1 cellular context compared by ENCODE assay signal in genomic region chr20:10219452-10219791, GRCh38.
TF ChIP-seq lines count a peak whose summit lies in the region.

No MANE protein-coding gene starts in this region.

TF ChIP-seq in K562, 482 proteins besides CTCF, POLR2A, EP300 and RAD21 (continued from another document and continues in another):
- TF ChIP-seq CCNT2 (IDR thresholded peaks at IDR 0.05; ENCODE audit: borderline replicate concordance, extremely low read depth, insufficient read length, low read depth, low read length): no peak
- no peak for TF ChIP-seq MTA1 (IDR thresholded peaks at IDR 0.05; ENCODE audit: borderline replicate concordance)
- TF ChIP-seq ELF4 (CRISPR knock-in tag; IDR thresholded peaks at IDR 0.05): no peak
- TF ChIP-seq SREBF2 (CRISPR knock-in tag; IDR thresholded peaks at IDR 0.05): peak; percentile 78; the same call in 1 of the 2 replicates
- TF ChIP-seq HDAC2 (IDR thresholded peaks at IDR 0.05): no peak
- TF ChIP-seq PHB2 (IDR thresholded peaks at IDR 0.05; ENCODE audit: low read depth): no peak
- peak; percentile 95 for TF ChIP-seq NCOA6 (IDR thresholded peaks at IDR 0.05)
- TF ChIP-seq MED1 (CRISPR knock-in tag; IDR thresholded peaks at IDR 0.05; ENCODE audit: borderline replicate concordance): peak; percentile 75; the same call in 1 of the 2 replicates
- TF ChIP-seq KDM5B (IDR thresholded peaks at IDR 0.05; ENCODE audit: insufficient replicate concordance, low read depth, low read length): no peak
- TF ChIP-seq ZNF76 (CRISPR knock-in tag; IDR thresholded peaks at IDR 0.05; ENCODE audit: borderline replicate concordance): no peak
- TF ChIP-seq CBFA2T3 (IDR thresholded peaks at IDR 0.05): no peak
- TF ChIP-seq, protein P1, sequence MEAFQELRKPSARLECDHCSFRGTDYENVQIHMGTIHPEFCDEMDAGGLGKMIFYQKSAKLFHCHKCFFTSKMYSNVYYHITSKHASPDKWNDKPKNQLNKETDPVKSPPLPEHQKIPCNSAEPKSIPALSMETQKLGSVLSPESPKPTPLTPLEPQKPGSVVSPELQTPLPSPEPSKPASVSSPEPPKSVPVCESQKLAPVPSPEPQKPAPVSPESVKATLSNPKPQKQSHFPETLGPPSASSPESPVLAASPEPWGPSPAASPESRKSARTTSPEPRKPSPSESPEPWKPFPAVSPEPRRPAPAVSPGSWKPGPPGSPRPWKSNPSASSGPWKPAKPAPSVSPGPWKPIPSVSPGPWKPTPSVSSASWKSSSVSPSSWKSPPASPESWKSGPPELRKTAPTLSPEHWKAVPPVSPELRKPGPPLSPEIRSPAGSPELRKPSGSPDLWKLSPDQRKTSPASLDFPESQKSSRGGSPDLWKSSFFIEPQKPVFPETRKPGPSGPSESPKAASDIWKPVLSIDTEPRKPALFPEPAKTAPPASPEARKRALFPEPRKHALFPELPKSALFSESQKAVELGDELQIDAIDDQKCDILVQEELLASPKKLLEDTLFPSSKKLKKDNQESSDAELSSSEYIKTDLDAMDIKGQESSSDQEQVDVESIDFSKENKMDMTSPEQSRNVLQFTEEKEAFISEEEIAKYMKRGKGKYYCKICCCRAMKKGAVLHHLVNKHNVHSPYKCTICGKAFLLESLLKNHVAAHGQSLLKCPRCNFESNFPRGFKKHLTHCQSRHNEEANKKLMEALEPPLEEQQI (IDR thresholded peaks at IDR 0.05): peak; percentile 51; the same call in 1 of the 2 replicates
- no peak for TF ChIP-seq ZNF23 (CRISPR knock-in tag; IDR thresholded peaks at IDR 0.05)
- no peak for TF ChIP-seq CTBP1 (IDR thresholded peaks at IDR 0.05; ENCODE audit: borderline replicate concordance)
- no peak for TF ChIP-seq HNRNPH1 (optimal IDR thresholded peaks at IDR 0.05; ENCODE audit: low read depth, low read length)
- TF ChIP-seq NR2F6 (CRISPR knock-in tag; IDR thresholded peaks at IDR 0.05): no peak
- no peak for TF ChIP-seq SLC30A9 (CRISPR knock-in tag; IDR thresholded peaks at IDR 0.05)
- TF ChIP-seq ZNF449 (CRISPR knock-in tag; IDR thresholded peaks at IDR 0.05): no peak
- no peak for TF ChIP-seq POLR3G (IDR thresholded peaks at IDR 0.05; ENCODE audit: extremely low read depth, insufficient read length, insufficient replicate concordance)
- no peak for TF ChIP-seq NELFE (IDR thresholded peaks at IDR 0.05; ENCODE audit: insufficient read depth, insufficient read length)
- TF ChIP-seq, protein P2, sequence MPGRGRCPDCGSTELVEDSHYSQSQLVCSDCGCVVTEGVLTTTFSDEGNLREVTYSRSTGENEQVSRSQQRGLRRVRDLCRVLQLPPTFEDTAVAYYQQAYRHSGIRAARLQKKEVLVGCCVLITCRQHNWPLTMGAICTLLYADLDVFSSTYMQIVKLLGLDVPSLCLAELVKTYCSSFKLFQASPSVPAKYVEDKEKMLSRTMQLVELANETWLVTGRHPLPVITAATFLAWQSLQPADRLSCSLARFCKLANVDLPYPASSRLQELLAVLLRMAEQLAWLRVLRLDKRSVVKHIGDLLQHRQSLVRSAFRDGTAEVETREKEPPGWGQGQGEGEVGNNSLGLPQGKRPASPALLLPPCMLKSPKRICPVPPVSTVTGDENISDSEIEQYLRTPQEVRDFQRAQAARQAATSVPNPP (IDR thresholded peaks at IDR 0.05; ENCODE audit: borderline replicate concordance, insufficient read depth, insufficient read length): no peak
- peak in 1 of 2 experiments; percentile 88; a peak in 2 of 4 replicates for TF ChIP-seq RCOR1 (IDR thresholded peaks at IDR 0.05; ENCODE audit: borderline replicate concordance in 1 of 2, low read depth in 2 of 2, low read length in 2 of 2)
- TF ChIP-seq, protein P3, sequence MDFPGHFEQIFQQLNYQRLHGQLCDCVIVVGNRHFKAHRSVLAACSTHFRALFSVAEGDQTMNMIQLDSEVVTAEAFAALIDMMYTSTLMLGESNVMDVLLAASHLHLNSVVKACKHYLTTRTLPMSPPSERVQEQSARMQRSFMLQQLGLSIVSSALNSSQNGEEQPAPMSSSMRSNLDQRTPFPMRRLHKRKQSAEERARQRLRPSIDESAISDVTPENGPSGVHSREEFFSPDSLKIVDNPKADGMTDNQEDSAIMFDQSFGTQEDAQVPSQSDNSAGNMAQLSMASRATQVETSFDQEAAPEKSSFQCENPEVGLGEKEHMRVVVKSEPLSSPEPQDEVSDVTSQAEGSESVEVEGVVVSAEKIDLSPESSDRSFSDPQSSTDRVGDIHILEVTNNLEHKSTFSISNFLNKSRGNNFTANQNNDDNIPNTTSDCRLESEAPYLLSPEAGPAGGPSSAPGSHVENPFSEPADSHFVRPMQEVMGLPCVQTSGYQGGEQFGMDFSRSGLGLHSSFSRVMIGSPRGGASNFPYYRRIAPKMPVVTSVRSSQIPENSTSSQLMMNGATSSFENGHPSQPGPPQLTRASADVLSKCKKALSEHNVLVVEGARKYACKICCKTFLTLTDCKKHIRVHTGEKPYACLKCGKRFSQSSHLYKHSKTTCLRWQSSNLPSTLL (IDR thresholded peaks at IDR 0.05): no peak
- no peak for TF ChIP-seq PTBP1 (IDR thresholded peaks at IDR 0.05; ENCODE audit: low read depth, low read length)
- TF ChIP-seq, protein P4, sequence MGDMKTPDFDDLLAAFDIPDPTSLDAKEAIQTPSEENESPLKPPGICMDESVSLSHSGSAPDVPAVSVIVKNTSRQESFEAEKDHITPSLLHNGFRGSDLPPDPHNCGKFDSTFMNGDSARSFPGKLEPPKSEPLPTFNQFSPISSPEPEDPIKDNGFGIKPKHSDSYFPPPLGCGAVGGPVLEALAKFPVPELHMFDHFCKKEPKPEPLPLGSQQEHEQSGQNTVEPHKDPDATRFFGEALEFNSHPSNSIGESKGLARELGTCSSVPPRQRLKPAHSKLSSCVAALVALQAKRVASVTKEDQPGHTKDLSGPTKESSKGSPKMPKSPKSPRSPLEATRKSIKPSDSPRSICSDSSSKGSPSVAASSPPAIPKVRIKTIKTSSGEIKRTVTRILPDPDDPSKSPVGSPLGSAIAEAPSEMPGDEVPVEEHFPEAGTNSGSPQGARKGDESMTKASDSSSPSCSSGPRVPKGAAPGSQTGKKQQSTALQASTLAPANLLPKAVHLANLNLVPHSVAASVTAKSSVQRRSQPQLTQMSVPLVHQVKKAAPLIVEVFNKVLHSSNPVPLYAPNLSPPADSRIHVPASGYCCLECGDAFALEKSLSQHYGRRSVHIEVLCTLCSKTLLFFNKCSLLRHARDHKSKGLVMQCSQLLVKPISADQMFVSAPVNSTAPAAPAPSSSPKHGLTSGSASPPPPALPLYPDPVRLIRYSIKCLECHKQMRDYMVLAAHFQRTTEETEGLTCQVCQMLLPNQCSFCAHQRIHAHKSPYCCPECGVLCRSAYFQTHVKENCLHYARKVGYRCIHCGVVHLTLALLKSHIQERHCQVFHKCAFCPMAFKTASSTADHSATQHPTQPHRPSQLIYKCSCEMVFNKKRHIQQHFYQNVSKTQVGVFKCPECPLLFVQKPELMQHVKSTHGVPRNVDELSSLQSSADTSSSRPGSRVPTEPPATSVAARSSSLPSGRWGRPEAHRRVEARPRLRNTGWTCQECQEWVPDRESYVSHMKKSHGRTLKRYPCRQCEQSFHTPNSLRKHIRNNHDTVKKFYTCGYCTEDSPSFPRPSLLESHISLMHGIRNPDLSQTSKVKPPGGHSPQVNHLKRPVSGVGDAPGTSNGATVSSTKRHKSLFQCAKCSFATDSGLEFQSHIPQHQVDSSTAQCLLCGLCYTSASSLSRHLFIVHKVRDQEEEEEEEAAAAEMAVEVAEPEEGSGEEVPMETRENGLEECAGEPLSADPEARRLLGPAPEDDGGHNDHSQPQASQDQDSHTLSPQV (IDR thresholded peaks at IDR 0.05): no peak
- no peak for TF ChIP-seq CBX8 (IDR thresholded peaks at IDR 0.05; ENCODE audit: borderline replicate concordance, extremely low read depth, low read depth, low read length, poor library complexity, severe bottlenecking)
- peak; percentile 76 for TF ChIP-seq NR2C2 (CRISPR knock-in tag; IDR thresholded peaks at IDR 0.05)
- TF ChIP-seq NR2C2 (tag; IDR thresholded peaks at IDR 0.05): no peak
- no peak for TF ChIP-seq ZSCAN29 (IDR thresholded peaks at IDR 0.05)
- no peak for TF ChIP-seq TARDBP (IDR thresholded peaks at IDR 0.05)
- TF ChIP-seq TRIM28 (IDR thresholded peaks at IDR 0.05): no peak
- no peak for TF ChIP-seq MBD1 (CRISPR knock-in tag; IDR thresholded peaks at IDR 0.05)
- TF ChIP-seq ZNF165 (CRISPR knock-in tag; IDR thresholded peaks at IDR 0.05; ENCODE audit: borderline replicate concordance): no peak
- TF ChIP-seq NFIX (CRISPR knock-in tag; IDR thresholded peaks at IDR 0.05; ENCODE audit: low read depth): no peak
- TF ChIP-seq ZNF124 (CRISPR knock-in tag; IDR thresholded peaks at IDR 0.05): 0 out of 2 replicates have a peak, but pooled peaks have one; percentile 68
- no peak for TF ChIP-seq PYGO2 (tag; IDR thresholded peaks at IDR 0.05)
- no peak for TF ChIP-seq POLR2B (IDR thresholded peaks at IDR 0.05; ENCODE audit: low read depth, partially characterized antibody)
- TF ChIP-seq CBX1 (IDR thresholded peaks at IDR 0.05; ENCODE audit: low read depth): no peak
- TF ChIP-seq POU5F1 (IDR thresholded peaks at IDR 0.05; ENCODE audit: borderline replicate concordance, low read depth, low read length, partially characterized antibody): no peak
- no peak for TF ChIP-seq SNAPC5 (CRISPR knock-in tag; IDR thresholded peaks at IDR 0.05)
- no peak for TF ChIP-seq PHF20 (IDR thresholded peaks at IDR 0.05; ENCODE audit: partially characterized antibody)
- TF ChIP-seq MEF2D (tag; conservative IDR thresholded peaks at IDR 0.05; ENCODE audit: low read depth): no peak
- no peak for TF ChIP-seq SRSF3 (IDR thresholded peaks at IDR 0.05; ENCODE audit: insufficient read depth, low read length)
- TF ChIP-seq CCAR2 (IDR thresholded peaks at IDR 0.05; ENCODE audit: low read depth, low read length): no peak
- TF ChIP-seq SIN3B (IDR thresholded peaks at IDR 0.05; ENCODE audit: low read depth): no peak
- TF ChIP-seq CHCHD3 (CRISPR knock-in tag; IDR thresholded peaks at IDR 0.05): no peak
- peak; percentile 99 for TF ChIP-seq EHMT2 (IDR thresholded peaks at IDR 0.05)
- no peak for TF ChIP-seq HBP1 (CRISPR knock-in tag; IDR thresholded peaks at IDR 0.05)
- TF ChIP-seq ZNF197 (CRISPR knock-in tag; IDR thresholded peaks at IDR 0.05; ENCODE audit: low read depth): peak; percentile 84
- no peak for TF ChIP-seq ZNF311 (CRISPR knock-in tag; IDR thresholded peaks at IDR 0.05)
- TF ChIP-seq CBFB (CRISPR knock-in tag; IDR thresholded peaks at IDR 0.05): no peak
- TF ChIP-seq SPI1 (IDR thresholded peaks at IDR 0.05; ENCODE audit: borderline replicate concordance, low read depth, low read length): no peak
- TF ChIP-seq ATF7 (IDR thresholded peaks at IDR 0.05): no peak
- peak in 1 of 2 experiments; percentile 95; a peak in 2 of 4 replicates for TF ChIP-seq SRF (CRISPR knock-in tag; IDR thresholded peaks at IDR 0.05)
- TF ChIP-seq HNRNPLL (IDR thresholded peaks at IDR 0.05; ENCODE audit: low read depth, low read length, poor library complexity, severe bottlenecking): no peak
- peak; percentile 55; the same call in 1 of the 2 replicates for TF ChIP-seq BACH1 (tag; IDR thresholded peaks at IDR 0.05)
- TF ChIP-seq KLF1 (tag; IDR thresholded peaks at IDR 0.05): no peak
- no peak for TF ChIP-seq MAFF (IDR thresholded peaks at IDR 0.05; ENCODE audit: low read length)
- no peak for TF ChIP-seq TAF9B (IDR thresholded peaks at IDR 0.05; ENCODE audit: partially characterized antibody)
- no peak for TF ChIP-seq CSDE1 (IDR thresholded peaks at IDR 0.05)
- no peak for TF ChIP-seq LEF1 (IDR thresholded peaks at IDR 0.05)
- TF ChIP-seq ZBTB34 (CRISPR knock-in tag; IDR thresholded peaks at IDR 0.05): no peak
- no peak for TF ChIP-seq KDM4B (IDR thresholded peaks at IDR 0.05; ENCODE audit: borderline replicate concordance in 2 of 2, low read depth in 1 of 2)
- TF ChIP-seq MCM7 (IDR thresholded peaks at IDR 0.05): no peak
